ENCODE assay signal across 11 cellular contexts in genomic region chr11:12464303-12464702, GRCh38.
"Had no signal": no experiment of that assay in that cellular context is flagged by ENCODE, and none has a peak within 500 bp of the region (broad histone marks: within the 10 kb centered on the region; RNA-seq: fewer than 3 reads in every experiment).

No MANE protein-coding gene starts in this region.

- H3K4me3 ChIP-seq: GM23248, GM23338, HAP-1 had no signal

- H2AFZ ChIP-seq: GM23248, GM23338 had no signal

- H3K9me3 ChIP-seq: HAP-1 had no signal

- H3K36me3 ChIP-seq: HAP-1 had no signal

- DNase-seq: GM23248, GOT3, H7, H9, HCEC 1CT, HFFc6 had no signal

- H3K9ac ChIP-seq: GM23248 had no signal

- FAIRE-seq: H1, H54 had no signal

- H3K27ac ChIP-seq: GM23248 had no signal

- H3K4me2 ChIP-seq: GM23338 had no signal

- ATAC-seq: GM23338, HCT116 had no signal
